In genomic region chr22:25488244-25489020, GRCh38 we compare ENCODE assay signal across 8 cellular contexts.
A peak's percentile ranks its signal among the peaks of the same experiment; 100 is the strongest.
DNase-seq lines count a peak whose midpoint lies in the region; ATAC-seq, FAIRE-seq and TF ChIP-seq lines count a peak whose summit lies in the region.

No MANE protein-coding gene starts in this region.

- H3K27ac Mint-ChIP-seq in activated T-cell treated with anti-CD3 and anti-CD28 coated beads, Interleukin-2, amount 50 U/mL, for 24 hours, result no peak overlapping the region
- H3K27ac Mint-ChIP-seq in endothelial cell (ENCODE audit: unreplicated experiment), result no peak overlapping the region

- H3K36me3 ChIP-seq in MG63 (no peaks in the 10 kb centered on the region), kidney (ENCODE audit: control insufficient read depth in 1 of 2, insufficient read depth in 2 of 2, low read length in 2 of 2) (peaks cover 2 to 8% of the 10 kb centered on the region in 2 donors)

- H3K4me3 ChIP-seq in MG63, result no peak overlapping the region
- no peak overlapping the region for H3K4me3 ChIP-seq in kidney (ENCODE audit: low read length in 2 of 2)

- FAIRE-seq in kidney (lab: Jason Lieb, UNC), result no peak

- no peak overlapping the region for H3K4me3 Mint-ChIP-seq in activated T-cell treated with anti-CD3 and anti-CD28 coated beads, Interleukin-2, amount 50 U/mL, for 24 hours
- H3K4me3 Mint-ChIP-seq in endothelial cell (ENCODE audit: unreplicated experiment), result no peak overlapping the region

- H3K27me3 ChIP-seq in MG63, result no peaks in the 10 kb centered on the region

- H3K9me3 ChIP-seq in MG63 (no peaks in the 10 kb centered on the region), kidney (ENCODE audit: control insufficient read depth in 1 of 2, low read length in 2 of 2) (no peaks in the 10 kb centered on the region)

- DNase-seq in Ammon's horn (ENCODE audit: low spot score) (peak; percentile 51), MG63 (peak; percentile 76), kidney (peak; percentile 85), endothelial cell (ENCODE audit: low spot score) (no peak)
- DNase-seq in activated T-cell treated with anti-CD3 and anti-CD28 coated beads, Interleukin-2, amount 50 U/mL, for 24 hours, result peak; percentile 48
- peak; percentile 23 to 30 for DNase-seq in stimulated activated CD8-positive, alpha-beta memory T cell treated with anti-CD3 and anti-CD28 coated beads, Interleukin-7, amount 100 ng/mL, for 4 hours (ENCODE audit: low read depth in 2 of 2)
- DNase-seq in effector CD8-positive, alpha-beta T cell (lab: John Stamatoyannopoulos, UW), result no peak

- no peak overlapping the region for H3K9ac ChIP-seq in kidney (ENCODE audit: low read length in 2 of 2)

- H3K27me3 Mint-ChIP-seq in activated T-cell treated with anti-CD3 and anti-CD28 coated beads, Interleukin-2, amount 50 U/mL, for 24 hours, result peaks cover 23% of the 10 kb centered on the region
- H3K27me3 Mint-ChIP-seq in endothelial cell (ENCODE audit: unreplicated experiment), result peaks cover 1% of the 10 kb centered on the region

- peak overlapping the region in 1 of 2 donors; percentile 20 for H3K27ac ChIP-seq in kidney (ENCODE audit: low read depth in 2 of 2, low read length in 2 of 2)

- TF ChIP-seq CTCF in kidney (IDR thresholded peaks at IDR 0.05; ENCODE audit: borderline replicate concordance, extremely low read depth, insufficient read depth) (no peak), endothelial cell (IDR thresholded peaks at IDR 0.05; ENCODE audit: unreplicated experiment) (no peak)

- peaks cover 2% of the 10 kb centered on the region for H3K9me3 Mint-ChIP-seq in activated T-cell treated with anti-CD3 and anti-CD28 coated beads, Interleukin-2, amount 50 U/mL, for 24 hours
- no peaks in the 10 kb centered on the region for H3K9me3 Mint-ChIP-seq in endothelial cell (ENCODE audit: unreplicated experiment)

- H3K4me1 ChIP-seq in kidney (ENCODE audit: control insufficient read depth in 1 of 2, insufficient read depth in 1 of 2, low read depth in 1 of 2, low read length in 2 of 2), result peaks cover 12 to 14% of the 10 kb centered on the region in 2 donors

- H3K36me3 Mint-ChIP-seq in activated T-cell treated with anti-CD3 and anti-CD28 coated beads, Interleukin-2, amount 50 U/mL, for 24 hours (ENCODE audit: low read depth), result no peaks in the 10 kb centered on the region
- peaks cover 46% of the 10 kb centered on the region for H3K36me3 Mint-ChIP-seq in endothelial cell (ENCODE audit: low read depth, unreplicated experiment)

- no peak for ATAC-seq in GM18867 (IDR thresholded peaks at IDR 0.05; ENCODE audit: unreplicated experiment)

- intact Hi-C loops in kidney (cut with DNase I), result no loop called here

- peaks cover 49% of the 10 kb centered on the region for H3K4me1 Mint-ChIP-seq in activated T-cell treated with anti-CD3 and anti-CD28 coated beads, Interleukin-2, amount 50 U/mL, for 24 hours (ENCODE audit: low read depth)
- H3K4me1 Mint-ChIP-seq in endothelial cell (ENCODE audit: unreplicated experiment), result peaks cover 4% of the 10 kb centered on the region

Comparison
In these comparisons a context has a peak if more than half of its experiments do, and no peak if none do; other contexts are left out.
1. DNase-seq: peak in Ammon's horn (single experiment), MG63 (single experiment), activated T-cell treated with anti-CD3 and anti-CD28 coated beads, Interleukin-2, amount 50 U/mL, for 24 hours (single experiment), kidney (single experiment) and stimulated activated CD8-positive, alpha-beta memory T cell treated with anti-CD3 and anti-CD28 coated beads, Interleukin-7, amount 100 ng/mL, for 4 hours (2 of 2); none in effector CD8-positive, alpha-beta T cell (single experiment) and endothelial cell (single experiment).